In the genomic region with DNA sequence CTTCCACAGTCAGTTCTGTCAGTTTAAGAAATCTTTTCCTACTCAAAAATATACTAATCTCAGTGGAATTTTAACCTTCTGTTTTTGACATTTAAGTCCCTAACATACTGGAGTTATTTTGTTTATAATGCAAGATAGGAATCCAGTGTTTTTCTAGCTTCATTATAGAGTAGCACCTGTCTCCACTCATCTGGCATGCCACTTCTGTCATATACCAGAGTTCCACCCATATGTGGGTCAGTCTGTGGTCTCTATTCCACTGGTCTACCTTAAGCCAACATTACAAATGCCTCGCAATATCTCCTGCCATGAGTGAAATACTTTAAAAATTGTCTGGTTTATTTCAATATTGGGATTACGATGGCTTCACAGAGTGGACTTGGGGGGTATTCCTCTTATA, we compare ENCODE assay signal across 1 cellular context.
TF ChIP-seq lines count a peak whose summit lies in the region.

No MANE protein-coding gene starts in this region.

TF ChIP-seq in K562, 482 proteins besides CTCF, POLR2A, EP300 and RAD21:
- TF ChIP-seq NR4A1 (CRISPR knock-in tag; IDR thresholded peaks at IDR 0.05) (no peak), NR4A1 (tag; IDR thresholded peaks at IDR 0.05) (no peak), SMARCB1 (IDR thresholded peaks at IDR 0.05; ENCODE audit: insufficient read length, low read depth) (no peak), HDAC1 (IDR thresholded peaks at IDR 0.05) (no peak), NFIC (IDR thresholded peaks at IDR 0.05) (no peak), POLR2AphosphoS5 (IDR thresholded peaks at IDR 0.05; ENCODE audit: control insufficient read depth, insufficient read depth, low read depth, low read length) (no peak), HNRNPL (IDR thresholded peaks at IDR 0.05; ENCODE audit: low read depth, low read length) (no peak), ERF (CRISPR knock-in tag; IDR thresholded peaks at IDR 0.05) (no peak), NFYB (IDR thresholded peaks at IDR 0.05; ENCODE audit: extremely low read depth, insufficient read length) (no peak), HNRNPK (IDR thresholded peaks at IDR 0.05; ENCODE audit: low read depth, low read length, poor library complexity, severe bottlenecking) (no peak), ZNF175 (CRISPR knock-in tag; IDR thresholded peaks at IDR 0.05; ENCODE audit: low read depth) (no peak)
- TF ChIP-seq, protein P1, sequence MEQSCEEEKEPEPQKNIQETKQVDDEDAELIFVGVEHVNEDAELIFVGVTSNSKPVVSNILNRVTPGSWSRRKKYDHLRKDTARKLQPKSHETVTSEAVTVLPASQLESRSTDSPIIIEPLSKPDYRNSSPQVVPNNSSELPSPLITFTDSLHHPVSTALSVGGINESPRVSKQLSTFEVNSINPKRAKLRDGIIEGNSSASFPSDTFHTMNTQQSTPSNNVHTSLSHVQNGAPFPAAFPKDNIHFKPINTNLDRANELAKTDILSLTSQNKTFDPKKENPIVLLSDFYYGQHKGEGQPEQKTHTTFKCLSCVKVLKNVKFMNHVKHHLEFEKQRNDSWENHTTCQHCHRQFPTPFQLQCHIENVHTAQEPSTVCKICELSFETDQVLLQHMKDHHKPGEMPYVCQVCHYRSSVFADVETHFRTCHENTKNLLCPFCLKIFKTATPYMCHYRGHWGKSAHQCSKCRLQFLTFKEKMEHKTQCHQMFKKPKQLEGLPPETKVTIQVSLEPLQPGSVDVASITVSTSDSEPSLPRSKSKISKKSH (CRISPR knock-in tag; IDR thresholded peaks at IDR 0.05), result no peak
- TF ChIP-seq, protein P2, sequence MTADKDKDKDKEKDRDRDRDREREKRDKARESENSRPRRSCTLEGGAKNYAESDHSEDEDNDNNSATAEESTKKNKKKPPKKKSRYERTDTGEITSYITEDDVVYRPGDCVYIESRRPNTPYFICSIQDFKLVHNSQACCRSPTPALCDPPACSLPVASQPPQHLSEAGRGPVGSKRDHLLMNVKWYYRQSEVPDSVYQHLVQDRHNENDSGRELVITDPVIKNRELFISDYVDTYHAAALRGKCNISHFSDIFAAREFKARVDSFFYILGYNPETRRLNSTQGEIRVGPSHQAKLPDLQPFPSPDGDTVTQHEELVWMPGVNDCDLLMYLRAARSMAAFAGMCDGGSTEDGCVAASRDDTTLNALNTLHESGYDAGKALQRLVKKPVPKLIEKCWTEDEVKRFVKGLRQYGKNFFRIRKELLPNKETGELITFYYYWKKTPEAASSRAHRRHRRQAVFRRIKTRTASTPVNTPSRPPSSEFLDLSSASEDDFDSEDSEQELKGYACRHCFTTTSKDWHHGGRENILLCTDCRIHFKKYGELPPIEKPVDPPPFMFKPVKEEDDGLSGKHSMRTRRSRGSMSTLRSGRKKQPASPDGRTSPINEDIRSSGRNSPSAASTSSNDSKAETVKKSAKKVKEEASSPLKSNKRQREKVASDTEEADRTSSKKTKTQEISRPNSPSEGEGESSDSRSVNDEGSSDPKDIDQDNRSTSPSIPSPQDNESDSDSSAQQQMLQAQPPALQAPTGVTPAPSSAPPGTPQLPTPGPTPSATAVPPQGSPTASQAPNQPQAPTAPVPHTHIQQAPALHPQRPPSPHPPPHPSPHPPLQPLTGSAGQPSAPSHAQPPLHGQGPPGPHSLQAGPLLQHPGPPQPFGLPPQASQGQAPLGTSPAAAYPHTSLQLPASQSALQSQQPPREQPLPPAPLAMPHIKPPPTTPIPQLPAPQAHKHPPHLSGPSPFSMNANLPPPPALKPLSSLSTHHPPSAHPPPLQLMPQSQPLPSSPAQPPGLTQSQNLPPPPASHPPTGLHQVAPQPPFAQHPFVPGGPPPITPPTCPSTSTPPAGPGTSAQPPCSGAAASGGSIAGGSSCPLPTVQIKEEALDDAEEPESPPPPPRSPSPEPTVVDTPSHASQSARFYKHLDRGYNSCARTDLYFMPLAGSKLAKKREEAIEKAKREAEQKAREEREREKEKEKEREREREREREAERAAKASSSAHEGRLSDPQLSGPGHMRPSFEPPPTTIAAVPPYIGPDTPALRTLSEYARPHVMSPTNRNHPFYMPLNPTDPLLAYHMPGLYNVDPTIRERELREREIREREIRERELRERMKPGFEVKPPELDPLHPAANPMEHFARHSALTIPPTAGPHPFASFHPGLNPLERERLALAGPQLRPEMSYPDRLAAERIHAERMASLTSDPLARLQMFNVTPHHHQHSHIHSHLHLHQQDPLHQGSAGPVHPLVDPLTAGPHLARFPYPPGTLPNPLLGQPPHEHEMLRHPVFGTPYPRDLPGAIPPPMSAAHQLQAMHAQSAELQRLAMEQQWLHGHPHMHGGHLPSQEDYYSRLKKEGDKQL (CRISPR knock-in tag; IDR thresholded peaks at IDR 0.05; ENCODE audit: borderline replicate concordance), result no peak
- TF ChIP-seq, protein P3, sequence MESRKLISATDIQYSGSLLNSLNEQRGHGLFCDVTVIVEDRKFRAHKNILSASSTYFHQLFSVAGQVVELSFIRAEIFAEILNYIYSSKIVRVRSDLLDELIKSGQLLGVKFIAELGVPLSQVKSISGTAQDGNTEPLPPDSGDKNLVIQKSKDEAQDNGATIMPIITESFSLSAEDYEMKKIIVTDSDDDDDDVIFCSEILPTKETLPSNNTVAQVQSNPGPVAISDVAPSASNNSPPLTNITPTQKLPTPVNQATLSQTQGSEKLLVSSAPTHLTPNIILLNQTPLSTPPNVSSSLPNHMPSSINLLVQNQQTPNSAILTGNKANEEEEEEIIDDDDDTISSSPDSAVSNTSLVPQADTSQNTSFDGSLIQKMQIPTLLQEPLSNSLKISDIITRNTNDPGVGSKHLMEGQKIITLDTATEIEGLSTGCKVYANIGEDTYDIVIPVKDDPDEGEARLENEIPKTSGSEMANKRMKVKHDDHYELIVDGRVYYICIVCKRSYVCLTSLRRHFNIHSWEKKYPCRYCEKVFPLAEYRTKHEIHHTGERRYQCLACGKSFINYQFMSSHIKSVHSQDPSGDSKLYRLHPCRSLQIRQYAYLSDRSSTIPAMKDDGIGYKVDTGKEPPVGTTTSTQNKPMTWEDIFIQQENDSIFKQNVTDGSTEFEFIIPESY (CRISPR knock-in tag; IDR thresholded peaks at IDR 0.05), result no peak
